Comparison of ENCODE assay signal across 10 cellular contexts in genomic region chr22:50302041-50302541, GRCh38. TPM values are rescaled to one million over a fixed set of nuclear protein-coding genes. Genes with fewer than 3 reads are reported as not detected.
A peak's percentile ranks its signal among the peaks of the same experiment; 100 is the strongest.
DNase-seq lines count a peak whose midpoint lies in the region; ATAC-seq, FAIRE-seq and TF ChIP-seq lines count a peak whose summit lies in the region.
"Had no signal": no experiment of that assay in that cellular context is flagged by ENCODE, and none has a peak within 500 bp of the region (broad histone marks: within the 10 kb centered on the region; RNA-seq: fewer than 3 reads in every experiment).

No MANE protein-coding gene starts in this region.

- WGBS in GM12878 (ENCODE audit: insufficient coverage, insufficient replicate concordance, low lambda C conversion rate, missing lambda C conversion rate) = 54% methylated on average over 8 of the region's 9 CpGs

- DNase-seq in GM06990 (ENCODE audit: extremely low read depth, insufficient read length) (no peak), GM12878 (ENCODE audit: low read depth, low spot score) (no peak), inferior parietal cortex (ENCODE audit: extremely low spot score) (no peak), NCI-H2196 treated with DMSO at 0.1 percent for 48 hours (lab: John Stamatoyannopoulos, UW; ENCODE audit: unreplicated experiment) (no peak), UCSD-AML1 (lab: John Stamatoyannopoulos, UW; ENCODE audit: unreplicated experiment) (no peak)
- DNase-seq: foreskin melanocyte, NCI-H2171 treated with DMSO at 0.1 percent for 48 hours had no signal

- no peaks in the 10 kb centered on the region for H3K9me3 Mint-ChIP-seq in stimulated activated memory B cell treated with anti-CD40 and anti-IgM and Interleukin-4, amounts not matched to agents 10 μg/mL and 1 μg/mL and 100 μg/mL, for 72 hours

- TF ChIP-seq POLR2A in GM12878 (IDR thresholded peaks at IDR 0.05; ENCODE audit: low read depth, low read length) = no peak

- H3K4me3 ChIP-seq in GM06990 (replicated peaks; ENCODE audit: low read depth, low read length) = peak overlapping the region; percentile 5; the same call in 1 of the 2 replicates
- peak overlapping the region; percentile 43 for H3K4me3 ChIP-seq in GM12878
- H3K4me3 ChIP-seq in iPS-18c (ENCODE audit: insufficient read depth, low read depth, low read length) = peak overlapping the region; percentile 20; the same call in 1 of the 2 replicates

- H3K4me3 Mint-ChIP-seq in stimulated activated memory B cell treated with anti-CD40 and anti-IgM and Interleukin-4, amounts not matched to agents 10 μg/mL and 1 μg/mL and 100 μg/mL, for 72 hours = peak overlapping the region; percentile 51

- RAD21 ChIA-PET in GM12878 (lab: Charles Lee; ENCODE audit: unreplicated experiment) = interaction anchor here (3.8 kb wide), 1 partner anchor 9 kb away, joined by 10 read pairs; no protein-coding TSS in a partner anchor

- ATAC-seq in GM12878 = peak; percentile 1; the same call in 2 of the 3 replicates
- ATAC-seq in stimulated activated memory B cell treated with anti-CD40 and anti-IgM and Interleukin-4, amounts not matched to agents 10 μg/mL and 1 μg/mL and 100 μg/mL, for 72 hours = no peak
- ATAC-seq in GM19467 (IDR thresholded peaks at IDR 0.05; ENCODE audit: unreplicated experiment) = no peak

- H3K27ac ChIP-seq in GM12878 (ENCODE audit: control insufficient read depth, insufficient read depth) = no peak overlapping the region

- no TSS peak for BruUV-seq in GM12878 (replicated peaks; lab: Mats Ljungman, UMichigan)

- peaks cover 6% of the 10 kb centered on the region for H3K36me3 ChIP-seq in GM06990 (ENCODE audit: control insufficient read depth, insufficient read depth, low read length)
- peaks cover 2 to 3% of the 10 kb centered on the region in 2 experiments; a peak in 2 of 4 replicates for H3K36me3 ChIP-seq in GM12878 (ENCODE audit: control insufficient read depth in 2 of 2, insufficient read depth in 2 of 2, low read length in 1 of 2)

- FAIRE-seq in GM12878 (lab: Jason Lieb, UNC) = no peak

- no peaks in the 10 kb centered on the region for H3K36me3 Mint-ChIP-seq in stimulated activated memory B cell treated with anti-CD40 and anti-IgM and Interleukin-4, amounts not matched to agents 10 μg/mL and 1 μg/mL and 100 μg/mL, for 72 hours

- peak overlapping the region; percentile 43; the same call in 1 of the 2 replicates for H3K9ac ChIP-seq in GM12878 (ENCODE audit: control insufficient read depth, insufficient read depth, low read length)

- in situ Hi-C loops in GM12878 (cut with MboI) = no loop called here

- H3K79me2 ChIP-seq in GM12878 (ENCODE audit: control insufficient read depth, insufficient read depth, low read length) = peaks cover 88% of the 10 kb centered on the region

- POLR2A ChIA-PET in GM12878 (lab: Charles Lee) = interaction anchor here (0.5 to 2.3 kb wide), 6 partner anchors 8 to 279 kb away, joined by 3 to 6 read pairs (median 3); partner anchors contain the start of gene HDAC10

- no peaks in the 10 kb centered on the region for H3K27me3 ChIP-seq in GM06990 (replicated peaks; ENCODE audit: control insufficient read depth, insufficient read depth, low read length)
- no peaks in the 10 kb centered on the region for H3K27me3 ChIP-seq in GM12878 (replicated peaks in 1 of 2; ENCODE audit: control insufficient read depth in 2 of 2, insufficient read depth in 2 of 2, low read length in 1 of 2)

- peak overlapping the region; percentile 74 for H3K27ac Mint-ChIP-seq in stimulated activated memory B cell treated with anti-CD40 and anti-IgM and Interleukin-4, amounts not matched to agents 10 μg/mL and 1 μg/mL and 100 μg/mL, for 72 hours

- SMC1A ChIA-PET in GM12878 (lab: Charles Lee; ENCODE audit: uncharacterized antibody, unreplicated experiment) = interaction anchor here (0.5 to 1.9 kb wide), 3 partner anchors 12 to 318 kb away, joined by 3 to 6 read pairs (median 3); partner anchors contain the start of gene TUBGCP6

- CTCF ChIA-PET in GM12878 (lab: Yijun Ruan, JAX) = interaction anchor here (1.0 to 2.5 kb wide), 9 partner anchors 9 to 319 kb away, joined by 3 to 19 read pairs (median 3); no protein-coding TSS in a partner anchor

- H2AFZ ChIP-seq in GM12878 (ENCODE audit: control insufficient read depth, low read depth, low read length) = no peak overlapping the region

- peaks cover 4% of the 10 kb centered on the region for H4K20me1 ChIP-seq in GM12878 (ENCODE audit: control insufficient read depth, insufficient read depth)

- no peak for TF ChIP-seq RAD21 in GM12878 (IDR thresholded peaks at IDR 0.05; ENCODE audit: insufficient read depth, low read depth, low read length)

- TF ChIP-seq CTCF in GM06990 (IDR thresholded peaks at IDR 0.05; ENCODE audit: insufficient read depth, low read length, poor library complexity, severe bottlenecking) (no peak), GM12878 (IDR thresholded peaks at IDR 0.05 in 2 of 3, conservative IDR thresholded peaks at IDR 0.05 in 1 of 3; ENCODE audit: control insufficient read depth in 2 of 3, extremely low read depth in 1 of 3, insufficient read depth in 1 of 3, low read depth in 3 of 3, low read length in 3 of 3) (no peak)

- peaks cover 80% of the 10 kb centered on the region for H3K4me1 Mint-ChIP-seq in stimulated activated memory B cell treated with anti-CD40 and anti-IgM and Interleukin-4, amounts not matched to agents 10 μg/mL and 1 μg/mL and 100 μg/mL, for 72 hours

- TF ChIP-seq EP300 in GM12878 (IDR thresholded peaks at IDR 0.05; ENCODE audit: borderline replicate concordance in 1 of 2, control insufficient read depth in 1 of 2, low read depth in 2 of 2, low read length in 2 of 2) = no peak

- H3K4me2 ChIP-seq in GM12878 (ENCODE audit: control insufficient read depth, insufficient read depth) = peak overlapping the region; percentile 94

- H3K9me3 ChIP-seq in GM12878 (replicated peaks; ENCODE audit: control insufficient read depth, insufficient read depth, low read length) (no peaks in the 10 kb centered on the region), iPS-18c (ENCODE audit: control insufficient read depth, insufficient read depth, low read length) (no peaks in the 10 kb centered on the region)

- intact Hi-C loops in GM12878 (cut with micrococcal nuclease; ENCODE audit: unreplicated experiment) = no loop called here

- H3K27me3 Mint-ChIP-seq in stimulated activated memory B cell treated with anti-CD40 and anti-IgM and Interleukin-4, amounts not matched to agents 10 μg/mL and 1 μg/mL and 100 μg/mL, for 72 hours = peaks cover 31% of the 10 kb centered on the region

- peaks cover 47% of the 10 kb centered on the region for H3K4me1 ChIP-seq in GM12878 (ENCODE audit: control insufficient read depth, insufficient read depth, low read length)

RNA-seq across cellular contexts. Expression of gene PLXNB2, which starts 5.4 kb away (rescaled TPM):
- 180 and 204 TPM in 2 replicates for total RNA-seq in GM12878 (2013; cell fraction: nucleolus; rRNA removed)
- total RNA-seq in GM12878 (2014; rRNA removed) (32.6 and 42.0 TPM in 2 replicates), GM12878 (2014; rRNA removed; fragmentation: Illumina TruSeq; extraction: Trizol) (19.8 and 21.8 TPM in 2 replicates), GM12878 (2021) (133 and 134 TPM in 2 replicates)
- polyA plus RNA-seq in GM12878 (2011; ENCODE audit: low read depth) = 25.4 TPM
- polyA plus RNA-seq in GM12878 (2011; rRNA removed) (19.9 and 41.8 TPM in 2 replicates), GM12878 (2014; fragmentation: Illumina TruSeq; extraction: Trizol) (6.3 and 23.5 TPM in 2 replicates), GM12878 (2014; fragmentation: Nextera tagmentation; extraction: Ambion mirVana) (1 to 10 TPM in 1 of 2 experiments, under 1 TPM in 1; 0.68 to 4.5 TPM), GM12878 (2014; rRNA removed) (65.4 and 84.9 TPM in 2 replicates), GM12878 (2016; fragmentation: Nextera tagmentation; extraction: Ambion mirVana) (10 to 100 TPM; 69.3 to 80.0 TPM)
- polyA plus RNA-seq in GM12878 (2011; cell fraction: cytosol; rRNA removed) = 57.3 and 73.0 TPM in 2 replicates
- polyA plus RNA-seq in GM12878 (2011; cell fraction: nucleus; rRNA removed) = 319 and 335 TPM in 2 replicates
- 53.9 and 72.5 TPM in 2 replicates for polyA plus RNA-seq in GM12878 (2012)
- 52.2 and 84.0 TPM in 2 replicates for polyA minus RNA-seq in GM12878 (2011; rRNA and poly(A)+ RNA removed)
- polyA minus RNA-seq in GM12878 (2011; cell fraction: cytosol; rRNA and poly(A)+ RNA removed) = 54.8 and 57.2 TPM in 2 replicates
- 57.8 and 74.9 TPM in 2 replicates for polyA minus RNA-seq in GM12878 (2011; cell fraction: nucleus; rRNA and poly(A)+ RNA removed)

RNA-seq across cellular contexts. Expression of gene DENND6B, which starts 24.7 kb away (rescaled TPM):
- total RNA-seq in GM12878 (2013; cell fraction: nucleolus; rRNA removed) = 8.0 and 8.7 TPM in 2 replicates
- total RNA-seq in GM12878 (2014; rRNA removed) = 8.3 and 9.1 TPM in 2 replicates
- 3.2 and 3.6 TPM in 2 replicates for total RNA-seq in GM12878 (2014; rRNA removed; fragmentation: Illumina TruSeq; extraction: Trizol)
- total RNA-seq in GM12878 (2021) = 11.2 TPM in 2 replicates
- polyA plus RNA-seq in GM12878 (2011; ENCODE audit: low read depth) = 4.0 TPM
- polyA plus RNA-seq in GM12878 (2011; rRNA removed) = 1.6 and 2.9 TPM in 2 replicates
- polyA plus RNA-seq in GM12878 (2011; cell fraction: cytosol; rRNA removed) = 5.7 and 6.5 TPM in 2 replicates
- polyA plus RNA-seq in GM12878 (2011; cell fraction: nucleus; rRNA removed) = 19.6 and 20.1 TPM in 2 replicates
- polyA plus RNA-seq in GM12878 (2012) = 15.7 and 17.4 TPM in 2 replicates
- polyA plus RNA-seq in GM12878 (2014; fragmentation: Illumina TruSeq; extraction: Trizol) = 0.73 and 3.1 TPM in 2 replicates
- 1 to 10 TPM in 1 of 2 experiments, under 1 TPM in 1; 0.72 to 2.3 TPM for polyA plus RNA-seq in GM12878 (2014; fragmentation: Nextera tagmentation; extraction: Ambion mirVana)
- polyA plus RNA-seq in GM12878 (2014; rRNA removed) = 11.3 and 13.0 TPM in 2 replicates
- 10 to 100 TPM in 1 of 2 experiments, 1 to 10 TPM in 1; 8.9 to 10.3 TPM for polyA plus RNA-seq in GM12878 (2016; fragmentation: Nextera tagmentation; extraction: Ambion mirVana)
- 1.8 and 5.0 TPM in 2 replicates for polyA minus RNA-seq in GM12878 (2011; rRNA and poly(A)+ RNA removed)
- polyA minus RNA-seq in GM12878 (2011; cell fraction: cytosol; rRNA and poly(A)+ RNA removed) = 2.1 TPM in 2 replicates
- polyA minus RNA-seq in GM12878 (2011; cell fraction: nucleus; rRNA and poly(A)+ RNA removed) = 4.0 and 5.3 TPM in 2 replicates

RNA-seq across cellular contexts. Expression of gene MAPK11, which starts 31.9 kb away (rescaled TPM):
- 5.1 and 5.8 TPM in 2 replicates for total RNA-seq in GM12878 (2013; cell fraction: nucleolus; rRNA removed)
- total RNA-seq in GM12878 (2014; rRNA removed) (9.4 and 10.0 TPM in 2 replicates), GM12878 (2014; rRNA removed; fragmentation: Illumina TruSeq; extraction: Trizol) (3.8 and 4.0 TPM in 2 replicates), GM12878 (2021) (10.8 and 12.8 TPM in 2 replicates)
- 2.6 TPM for polyA plus RNA-seq in GM12878 (2011; ENCODE audit: low read depth)
- polyA plus RNA-seq in GM12878 (2011; rRNA removed) (2.5 and 6.2 TPM in 2 replicates), GM12878 (2014; fragmentation: Illumina TruSeq; extraction: Trizol) (1.4 and 3.7 TPM in 2 replicates), GM12878 (2014; fragmentation: Nextera tagmentation; extraction: Ambion mirVana) (under 1 TPM; 0.05 to 0.16 TPM), GM12878 (2014; rRNA removed) (11.6 and 14.0 TPM in 2 replicates), GM12878 (2016; fragmentation: Nextera tagmentation; extraction: Ambion mirVana) (under 1 TPM; 0.44 to 0.58 TPM)
- polyA plus RNA-seq in GM12878 (2011; cell fraction: cytosol; rRNA removed) = 5.7 and 9.1 TPM in 2 replicates
- 33.9 and 40.9 TPM in 2 replicates for polyA plus RNA-seq in GM12878 (2011; cell fraction: nucleus; rRNA removed)
- polyA plus RNA-seq in GM12878 (2012) = 6.6 and 7.4 TPM in 2 replicates
- polyA minus RNA-seq in GM12878 (2011; rRNA and poly(A)+ RNA removed) = 3.4 and 6.0 TPM in 2 replicates
- polyA minus RNA-seq in GM12878 (2011; cell fraction: cytosol; rRNA and poly(A)+ RNA removed) = 2.1 and 3.0 TPM in 2 replicates
- polyA minus RNA-seq in GM12878 (2011; cell fraction: nucleus; rRNA and poly(A)+ RNA removed) = 2.9 and 3.2 TPM in 2 replicates

RNA-seq across cellular contexts. Expression of gene MAPK12, which starts 40.6 kb away (rescaled TPM):
- 54.9 and 65.7 TPM in 2 replicates for total RNA-seq in GM12878 (2013; cell fraction: nucleolus; rRNA removed)
- total RNA-seq in GM12878 (2014; rRNA removed) (22.8 and 23.0 TPM in 2 replicates), GM12878 (2014; rRNA removed; fragmentation: Illumina TruSeq; extraction: Trizol) (14.5 and 16.5 TPM in 2 replicates), GM12878 (2021) (34.0 and 38.9 TPM in 2 replicates)
- 6.8 TPM for polyA plus RNA-seq in GM12878 (2011; ENCODE audit: low read depth)
- polyA plus RNA-seq in GM12878 (2011; rRNA removed) (7.5 and 16.1 TPM in 2 replicates), GM12878 (2014; fragmentation: Illumina TruSeq; extraction: Trizol) (3.6 and 16.1 TPM in 2 replicates), GM12878 (2014; fragmentation: Nextera tagmentation; extraction: Ambion mirVana) (1 to 10 TPM; 1.1 to 3.8 TPM), GM12878 (2014; rRNA removed) (32.0 and 33.2 TPM in 2 replicates), GM12878 (2016; fragmentation: Nextera tagmentation; extraction: Ambion mirVana) (10 to 100 TPM in 1 of 2 experiments, 1 to 10 TPM in 1; 9.5 to 17.1 TPM)
- 22.6 and 27.5 TPM in 2 replicates for polyA plus RNA-seq in GM12878 (2011; cell fraction: cytosol; rRNA removed)
- 130 and 145 TPM in 2 replicates for polyA plus RNA-seq in GM12878 (2011; cell fraction: nucleus; rRNA removed)
- 15.0 and 21.3 TPM in 2 replicates for polyA plus RNA-seq in GM12878 (2012)
- 12.6 and 18.3 TPM in 2 replicates for polyA minus RNA-seq in GM12878 (2011; rRNA and poly(A)+ RNA removed)
- polyA minus RNA-seq in GM12878 (2011; cell fraction: cytosol; rRNA and poly(A)+ RNA removed) = 7.8 and 10.4 TPM in 2 replicates
- 25.1 and 35.3 TPM in 2 replicates for polyA minus RNA-seq in GM12878 (2011; cell fraction: nucleus; rRNA and poly(A)+ RNA removed)

RNA-seq across cellular contexts. Expression of gene PPP6R2, which starts 41.0 kb away (rescaled TPM):
- total RNA-seq in GM12878 (2013; cell fraction: nucleolus; rRNA removed) = 44.6 and 52.6 TPM in 2 replicates
- 47.0 and 52.6 TPM in 2 replicates for total RNA-seq in GM12878 (2014; rRNA removed)
- 22.0 and 24.2 TPM in 2 replicates for total RNA-seq in GM12878 (2014; rRNA removed; fragmentation: Illumina TruSeq; extraction: Trizol)
- total RNA-seq in GM12878 (2021) = 49.4 and 49.7 TPM in 2 replicates
- 11.0 TPM for polyA plus RNA-seq in GM12878 (2011; ENCODE audit: low read depth)
- polyA plus RNA-seq in GM12878 (2011; rRNA removed) = 13.4 and 22.9 TPM in 2 replicates
- polyA plus RNA-seq in GM12878 (2011; cell fraction: cytosol; rRNA removed) = 23.8 and 35.3 TPM in 2 replicates
- 130 and 174 TPM in 2 replicates for polyA plus RNA-seq in GM12878 (2011; cell fraction: nucleus; rRNA removed)
- polyA plus RNA-seq in GM12878 (2012) = 23.1 and 25.0 TPM in 2 replicates
- polyA plus RNA-seq in GM12878 (2014; fragmentation: Illumina TruSeq; extraction: Trizol) = 5.1 and 17.6 TPM in 2 replicates
- 1 to 10 TPM in 1 of 2 experiments, under 1 TPM in 1; 0.29 to 1.6 TPM for polyA plus RNA-seq in GM12878 (2014; fragmentation: Nextera tagmentation; extraction: Ambion mirVana)
- 47.8 and 55.8 TPM in 2 replicates for polyA plus RNA-seq in GM12878 (2014; rRNA removed)
- polyA plus RNA-seq in GM12878 (2016; fragmentation: Nextera tagmentation; extraction: Ambion mirVana) = 10 to 100 TPM; 26.5 to 26.8 TPM
- 22.2 and 35.9 TPM in 2 replicates for polyA minus RNA-seq in GM12878 (2011; rRNA and poly(A)+ RNA removed)
- 10.4 and 12.7 TPM in 2 replicates for polyA minus RNA-seq in GM12878 (2011; cell fraction: cytosol; rRNA and poly(A)+ RNA removed)
- polyA minus RNA-seq in GM12878 (2011; cell fraction: nucleus; rRNA and poly(A)+ RNA removed) = 21.9 and 35.7 TPM in 2 replicates
